In genomic region chr17:75047398-75048098, GRCh38 we compare ENCODE assay signal across 8 cellular contexts. TPM values are rescaled to one million over a fixed set of nuclear protein-coding genes. Genes with fewer than 3 reads are reported as not detected.
DNase-seq lines count a peak whose midpoint lies in the region; TF ChIP-seq lines count a peak whose summit lies in the region.

No MANE protein-coding gene starts in this region.

- H3K4me3 Mint-ChIP-seq in brain = peak overlapping the region; percentile 94 to 96 (median 95)

- no peaks in the 10 kb centered on the region for H3K9me3 Mint-ChIP-seq in brain

- H3K36me3 ChIP-seq in ES-I3 (ENCODE audit: insufficient read depth, low read length) (peaks cover 22% of the 10 kb centered on the region), H7 (replicated peaks; ENCODE audit: control insufficient read depth, insufficient read depth, low read length) (peaks cover 11% of the 10 kb centered on the region), kidney epithelial cell (ENCODE audit: control insufficient read depth, insufficient read depth, low read length) (no peaks in the 10 kb centered on the region)

- peak overlapping the region; percentile 94 to 98 (median 95) for H3K27ac Mint-ChIP-seq in brain

- TF ChIP-seq CTCF in brain (conservative IDR thresholded peaks at IDR 0.05) = no peak
- no peak for TF ChIP-seq CTCF in kidney epithelial cell (IDR thresholded peaks at IDR 0.05; ENCODE audit: insufficient read depth, low read length, poor library complexity, severe bottlenecking)

- H3K4me1 ChIP-seq in ES-I3 (ENCODE audit: insufficient read depth, low read length) = peaks cover 5% of the 10 kb centered on the region; the same call in 1 of the 2 replicates

- peak overlapping the region; percentile 85 for H3K9ac ChIP-seq in ES-I3 (ENCODE audit: low read depth, low read length)

- peaks cover 7% of the 10 kb centered on the region for H3K27me3 Mint-ChIP-seq in brain

- H3K36me3 Mint-ChIP-seq in brain = peaks cover 31% of the 10 kb centered on the region

- POLR2A ChIA-PET in HEK293T (lab: Yijun Ruan, JAX) = interaction anchor here (0.6 to 3.5 kb wide), 9 partner anchors 9 to 160 kb away, joined by 3 to 31 read pairs (median 4); partner anchors contain the start of genes CDR2L and MRPL58

- DNase-seq in H7 = peak; percentile 70
- DNase-seq in OCI-M1 (lab: John Stamatoyannopoulos, UW) = peak; percentile 41
- DNase-seq in kidney epithelial cell (ENCODE audit: low read depth) = no peak
- peak; percentile 28 to 38 for DNase-seq in stimulated activated CD4-positive, alpha-beta T cell treated with anti-CD3 and anti-CD28 coated beads, Interleukin-2, amount 100 ng/mL, for 24 hours
- no peak for DNase-seq in HuH-7 (ENCODE audit: low spot score)
- no peak for DNase-seq in HEK293T (ENCODE audit: extremely low spot score)

- H3K4me1 Mint-ChIP-seq in brain = peaks cover 51% of the 10 kb centered on the region

- H3K4me3 ChIP-seq in H7 (ENCODE audit: insufficient read depth, low read depth, low read length) (peak overlapping the region; percentile 94), kidney epithelial cell (ENCODE audit: low read depth, low read length) (peak overlapping the region; percentile 100)

- CTCF ChIA-PET in HEK293T (lab: Yijun Ruan, JAX) = interaction anchor here (0.9 kb wide), 1 partner anchor 12 kb away, joined by 4 read pairs; no protein-coding TSS in a partner anchor

- H3K9me3 ChIP-seq in ES-I3 (ENCODE audit: control insufficient read depth, insufficient read depth, low read length) = no peaks in the 10 kb centered on the region

- H3K27me3 ChIP-seq in H7 (ENCODE audit: control insufficient read depth, insufficient read depth, low read length) (no peaks in the 10 kb centered on the region), kidney epithelial cell (ENCODE audit: control insufficient read depth, insufficient read depth, low read length) (no peaks in the 10 kb centered on the region)

TF ChIP-seq in HEK293T, 16 proteins besides CTCF, POLR2A, EP300 and RAD21:
- TF ChIP-seq HDGF (IDR thresholded peaks at IDR 0.05; ENCODE audit: borderline replicate concordance) (no peak), NFRKB (IDR thresholded peaks at IDR 0.05) (no peak), SUZ12 (IDR thresholded peaks at IDR 0.05) (no peak), BHLHE40 (IDR thresholded peaks at IDR 0.05; ENCODE audit: borderline replicate concordance) (no peak), ELF4 (IDR thresholded peaks at IDR 0.05) (no peak)

RNA-seq across cellular contexts. Expression of gene KCTD2, which starts 0.5 kb away (rescaled TPM):
- 34.9 and 41.0 TPM in 2 replicates for total RNA-seq in H7 (2014; rRNA removed; shearing (Covaris generic))
- 44.3 TPM for polyA plus RNA-seq in brain (ENCODE audit: insufficient read depth, low read depth, low replicate concordance)
- total RNA-seq in kidney epithelial cell = 15.6 and 19.2 TPM in 2 replicates

RNA-seq across cellular contexts. Expression of gene ATP5PD, which starts 0.8 kb away (rescaled TPM):
- 399 and 432 TPM in 2 replicates for total RNA-seq in H7 (2014; rRNA removed; shearing (Covaris generic))
- 425 TPM for polyA plus RNA-seq in brain (ENCODE audit: insufficient read depth, low read depth, low replicate concordance)
- total RNA-seq in kidney epithelial cell = 247 and 275 TPM in 2 replicates

RNA-seq across cellular contexts. Expression of gene MRPL58, which starts 35.1 kb away (rescaled TPM):
- total RNA-seq in H7 (2014; rRNA removed; shearing (Covaris generic)) = 62.0 and 68.4 TPM in 2 replicates
- polyA plus RNA-seq in brain (ENCODE audit: insufficient read depth, low read depth, low replicate concordance) = 36.7 TPM
- 68.5 and 77.7 TPM in 2 replicates for total RNA-seq in kidney epithelial cell

RNA-seq across cellular contexts. Expression of gene SLC16A5, which starts 40.2 kb away (rescaled TPM):
- total RNA-seq in H7 (2014; rRNA removed; shearing (Covaris generic)) = 28.2 and 38.8 TPM in 2 replicates
- 0.27 TPM for polyA plus RNA-seq in brain (ENCODE audit: insufficient read depth, low read depth, low replicate concordance)
- total RNA-seq in kidney epithelial cell = 19.1 and 23.1 TPM in 2 replicates

Comparison
In these comparisons a context has a peak if more than half of its experiments do, and no peak if none do; other contexts are left out.
1. DNase-seq: peak in H7 (single experiment), OCI-M1 (single experiment) and stimulated activated CD4-positive, alpha-beta T cell treated with anti-CD3 and anti-CD28 coated beads, Interleukin-2, amount 100 ng/mL, for 24 hours (2 of 2); none in kidney epithelial cell (single experiment), HuH-7 (single experiment) and HEK293T (single experiment).